Comparison of ENCODE assay signal across 1 cellular context in genomic region chr20:44310664-44311639, GRCh38.
TF ChIP-seq lines count a peak whose summit lies in the region.

Gene FITM2, minus strand, starts transcription at chr20:44311202. Its CDS starts 54 bp downstream, at chr20:44311148.

TF ChIP-seq in HepG2, 621 proteins besides CTCF, POLR2A, EP300 and RAD21 (continued from another document and continues in another):
- TF ChIP-seq ZNF546 (CRISPR knock-in tag; conservative IDR thresholded peaks at IDR 0.05) (no peak), ZNF607 (CRISPR knock-in tag; IDR thresholded peaks at IDR 0.05; ENCODE audit: borderline replicate concordance) (peak; percentile 96), MED1 (CRISPR knock-in tag; IDR thresholded peaks at IDR 0.05) (peak; percentile 87), ZNF652 (CRISPR knock-in tag; IDR thresholded peaks at IDR 0.05; ENCODE audit: borderline replicate concordance, low read depth) (peak; percentile 31; the same call in 1 of the 2 replicates), ZNF589 (CRISPR knock-in tag; conservative IDR thresholded peaks at IDR 0.05) (0 out of 2 replicates have a peak, but pooled peaks have one; percentile 81), NAIF1 (CRISPR knock-in tag; IDR thresholded peaks at IDR 0.05; ENCODE audit: borderline replicate concordance) (0 out of 2 replicates have a peak, but pooled peaks have one; percentile 37), CHCHD3 (CRISPR knock-in tag; IDR thresholded peaks at IDR 0.05) (peak; percentile 81), HCFC1 (IDR thresholded peaks at IDR 0.05; ENCODE audit: low read depth, low read length) (peak; percentile 67), ERF (CRISPR knock-in tag; IDR thresholded peaks at IDR 0.05) (peak; percentile 99), ZBTB21 (CRISPR knock-in tag; IDR thresholded peaks at IDR 0.05) (no peak; the same call in 1 of the 2 replicates), ZBED4 (CRISPR knock-in tag; IDR thresholded peaks at IDR 0.05; ENCODE audit: borderline replicate concordance) (peak; percentile 53), ETS1 (CRISPR knock-in tag; IDR thresholded peaks at IDR 0.05) (peak; percentile 49; the same call in 1 of the 2 replicates), ZNF318 (CRISPR knock-in tag; IDR thresholded peaks at IDR 0.05) (peak; percentile 50; the same call in 1 of the 2 replicates), ZNF354B (CRISPR knock-in tag; IDR thresholded peaks at IDR 0.05) (no peak), CENPT (CRISPR knock-in tag; IDR thresholded peaks at IDR 0.05; ENCODE audit: low read depth) (peak; percentile 95; the same call in 1 of the 2 replicates), ZGPAT (CRISPR knock-in tag; IDR thresholded peaks at IDR 0.05) (peak; percentile 99), TEAD2 (CRISPR knock-in tag; IDR thresholded peaks at IDR 0.05) (no peak), ZNF800 (CRISPR knock-in tag; IDR thresholded peaks at IDR 0.05) (peak; percentile 96), ZNF550 (CRISPR knock-in tag; IDR thresholded peaks at IDR 0.05; ENCODE audit: borderline replicate concordance) (peak; percentile 96), CENPBD1 (CRISPR knock-in tag; IDR thresholded peaks at IDR 0.05; ENCODE audit: borderline replicate concordance, low read depth) (no peak; the same call in 1 of the 2 replicates), ZNF460 (CRISPR knock-in tag; IDR thresholded peaks at IDR 0.05; ENCODE audit: borderline replicate concordance) (no peak; the same call in 1 of the 2 replicates), ZNF672 (CRISPR knock-in tag; IDR thresholded peaks at IDR 0.05) (no peak; the same call in 1 of the 2 replicates), ZNF503 (CRISPR knock-in tag; IDR thresholded peaks at IDR 0.05) (no peak), ZNF552 (CRISPR knock-in tag; IDR thresholded peaks at IDR 0.05; ENCODE audit: borderline replicate concordance) (peak; percentile 80; the same call in 1 of the 2 replicates), SUZ12 (IDR thresholded peaks at IDR 0.05; ENCODE audit: low read depth, low read length) (no peak; the same call in 1 of the 2 replicates), RNF2 (conservative IDR thresholded peaks at IDR 0.05; ENCODE audit: low read depth) (peak; percentile 95), ZNF160 (CRISPR knock-in tag; IDR thresholded peaks at IDR 0.05) (peak; percentile 94), TAF15 (IDR thresholded peaks at IDR 0.05; ENCODE audit: low read depth, low read length, poor library complexity, severe bottlenecking) (peak; percentile 90), ZNF205 (CRISPR knock-in tag; IDR thresholded peaks at IDR 0.05) (peak; percentile 81), ZNF562 (CRISPR knock-in tag; IDR thresholded peaks at IDR 0.05; ENCODE audit: borderline replicate concordance) (no peak)
